ENCODE assay signal across 17 cellular contexts in genomic region chr22:20561882-20562281, GRCh38. TPM values are rescaled to one million over a fixed set of nuclear protein-coding genes. Genes with fewer than 3 reads are reported as not detected.
DNase-seq lines count a peak whose midpoint lies in the region; ATAC-seq and TF ChIP-seq lines count a peak whose summit lies in the region.
"Had no signal": no experiment of that assay in that cellular context is flagged by ENCODE, and none has a peak within 500 bp of the region (broad histone marks: within the 10 kb centered on the region; RNA-seq: fewer than 3 reads in every experiment).

No MANE protein-coding gene starts in this region.

- peak overlapping the region; percentile 30 for H3K27ac Mint-ChIP-seq in activated CD8-positive, alpha-beta T cell treated with anti-CD3 and anti-CD28 coated beads, Interleukin-2, amount 10 ng/mL, durations not matched to agents 7 days and 5 days
- no peak overlapping the region for H3K27ac Mint-ChIP-seq in activated CD8-positive, alpha-beta T cell treated with anti-CD3 and anti-CD28 coated beads for 36 hours
- peak overlapping the region; percentile 72 for H3K27ac Mint-ChIP-seq in CD8-positive, alpha-beta T cell
- peak overlapping the region; percentile 59 to 79 for H3K27ac Mint-ChIP-seq in effector memory CD8-positive, alpha-beta T cell

- intact Hi-C loops in activated CD8-positive, alpha-beta T cell treated with anti-CD3 and anti-CD28 coated beads for 36 hours (cut with micrococcal nuclease), result no loop called here
- intact Hi-C loops in CD8-positive, alpha-beta T cell (cut with DNase I, micrococcal nuclease), result no loop called here

- no peaks in the 10 kb centered on the region for H3K27me3 ChIP-seq in CD8-positive, alpha-beta T cell (ENCODE audit: insufficient read depth, low read length)
- no peaks in the 10 kb centered on the region for H3K27me3 ChIP-seq in osteoblast (ENCODE audit: insufficient read depth, low read length)
- H3K27me3 ChIP-seq: BE2C, SJSA1 had no signal

- H3K4me1 Mint-ChIP-seq in activated CD8-positive, alpha-beta T cell treated with anti-CD3 and anti-CD28 coated beads, Interleukin-2, amount 10 ng/mL, durations not matched to agents 7 days and 5 days (ENCODE audit: low read depth), result peaks cover 79% of the 10 kb centered on the region
- peaks cover 69% of the 10 kb centered on the region for H3K4me1 Mint-ChIP-seq in activated CD8-positive, alpha-beta T cell treated with anti-CD3 and anti-CD28 coated beads for 36 hours (ENCODE audit: low read depth)
- peaks cover 78% of the 10 kb centered on the region for H3K4me1 Mint-ChIP-seq in CD8-positive, alpha-beta T cell (ENCODE audit: low read depth)
- peaks cover 65 to 74% of the 10 kb centered on the region in 2 donors for H3K4me1 Mint-ChIP-seq in effector memory CD8-positive, alpha-beta T cell (ENCODE audit: low read depth in 2 of 2)

- peaks cover 24% of the 10 kb centered on the region for H4K20me1 ChIP-seq in osteoblast (ENCODE audit: insufficient read depth, low read length)

- CTCF ChIA-PET in activated CD8-positive, alpha-beta T cell treated with anti-CD3 and anti-CD28 coated beads, Interleukin-2, amount 10 ng/mL, durations not matched to agents 7 days and 5 days (lab: Charles Lee), result interaction anchor here (1.2 to 14.1 kb wide), 3 partner anchors 10 to 45 kb away, joined by 4 to 465 read pairs (median 48); no protein-coding TSS in a partner anchor
- CTCF ChIA-PET in activated CD8-positive, alpha-beta T cell treated with anti-CD3 and anti-CD28 coated beads for 36 hours (lab: Charles Lee), result interaction anchor here (0.9 to 12.5 kb wide), 3 partner anchors 9 to 143 kb away, joined by 3 to 234 read pairs (median 4); no protein-coding TSS in a partner anchor
- CTCF ChIA-PET in CD8-positive, alpha-beta T cell (lab: Charles Lee), result interaction anchor here (1.3 to 16.0 kb wide), 7 partner anchors 11 to 105 kb away, joined by 3 to 382 read pairs (median 26); partner anchors contain the start of gene MED15

- no peak for DNase-seq in activated CD8-positive, alpha-beta T cell treated with anti-CD3 and anti-CD28 coated beads, Interleukin-2, amount 10 ng/mL, durations not matched to agents 7 days and 5 days
- DNase-seq in activated CD8-positive, alpha-beta T cell treated with anti-CD3 and anti-CD28 coated beads for 36 hours, result no peak
- no peak for DNase-seq in CD8-positive, alpha-beta T cell
- no peak for DNase-seq in effector memory CD8-positive, alpha-beta T cell
- DNase-seq in osteoblast (ENCODE audit: insufficient read length, low spot score, missing footprints) (no peak), inferior parietal cortex (ENCODE audit: extremely low spot score) (no peak)
- DNase-seq: BE2C, DMS79, MV-4-11, NCI-H1417, NCI-H187, NCI-H226, NCI-H524 had no signal

- H3K4me3 ChIP-seq in CD8-positive, alpha-beta T cell (ENCODE audit: low read depth, low read length), result no peak overlapping the region
- no peak overlapping the region for H3K4me3 ChIP-seq in osteoblast (ENCODE audit: insufficient read depth, low read length)
- H3K4me3 ChIP-seq: SJSA1 had no signal

- peaks cover 65% of the 10 kb centered on the region for H3K4me1 ChIP-seq in CD8-positive, alpha-beta T cell (ENCODE audit: insufficient read depth, low read length)
- H3K4me1 ChIP-seq in osteoblast (ENCODE audit: insufficient read depth, low read length), result peaks cover 10% of the 10 kb centered on the region

- H3K36me3 ChIP-seq in CD8-positive, alpha-beta T cell (ENCODE audit: insufficient read depth, low read length), result peaks cover 18% of the 10 kb centered on the region
- peaks cover 68% of the 10 kb centered on the region for H3K36me3 ChIP-seq in osteoblast (ENCODE audit: insufficient read depth, low read length)

- peaks cover 87% of the 10 kb centered on the region for H3K36me3 Mint-ChIP-seq in activated CD8-positive, alpha-beta T cell treated with anti-CD3 and anti-CD28 coated beads, Interleukin-2, amount 10 ng/mL, durations not matched to agents 7 days and 5 days (ENCODE audit: low read depth)
- peaks cover 79% of the 10 kb centered on the region for H3K36me3 Mint-ChIP-seq in activated CD8-positive, alpha-beta T cell treated with anti-CD3 and anti-CD28 coated beads for 36 hours (ENCODE audit: low read depth)
- H3K36me3 Mint-ChIP-seq in CD8-positive, alpha-beta T cell, result peaks cover 74% of the 10 kb centered on the region
- H3K36me3 Mint-ChIP-seq in effector memory CD8-positive, alpha-beta T cell (ENCODE audit: insufficient read depth), result peaks cover 75% of the 10 kb centered on the region

- POLR2A ChIA-PET in activated CD8-positive, alpha-beta T cell treated with anti-CD3 and anti-CD28 coated beads, Interleukin-2, amount 10 ng/mL, durations not matched to agents 7 days and 5 days (lab: Charles Lee), result interaction anchor here (0.7 to 2.0 kb wide), 2 partner anchors 54 to 454 kb away, joined by 3 to 5 read pairs; partner anchors contain the start of gene MED15
- POLR2A ChIA-PET in activated CD8-positive, alpha-beta T cell treated with anti-CD3 and anti-CD28 coated beads for 36 hours (lab: Charles Lee), result interaction anchor here (0.6 to 2.9 kb wide), 3 partner anchors 10 to 449 kb away, joined by 3 to 10 read pairs (median 4); partner anchors contain the start of gene MED15
- POLR2A ChIA-PET in CD8-positive, alpha-beta T cell (lab: Charles Lee), result interaction anchor here (1.3 kb wide), 1 partner anchor 12 kb away, joined by 5 read pairs; no protein-coding TSS in a partner anchor

- H3K79me2 ChIP-seq in osteoblast (ENCODE audit: insufficient read depth, low read length), result peaks cover 71% of the 10 kb centered on the region

- H3K4me3 Mint-ChIP-seq in activated CD8-positive, alpha-beta T cell treated with anti-CD3 and anti-CD28 coated beads, Interleukin-2, amount 10 ng/mL, durations not matched to agents 7 days and 5 days, result no peak overlapping the region
- H3K4me3 Mint-ChIP-seq in activated CD8-positive, alpha-beta T cell treated with anti-CD3 and anti-CD28 coated beads for 36 hours, result no peak overlapping the region
- H3K4me3 Mint-ChIP-seq in CD8-positive, alpha-beta T cell, result no peak overlapping the region
- H3K4me3 Mint-ChIP-seq in effector memory CD8-positive, alpha-beta T cell, result no peak overlapping the region

- no peak overlapping the region for H3K27ac ChIP-seq in CD8-positive, alpha-beta T cell (ENCODE audit: low read depth, low read length)
- H3K27ac ChIP-seq in osteoblast (ENCODE audit: low read depth, low read length), result peak overlapping the region; percentile 10
- H3K27ac ChIP-seq: SJSA1 had no signal

- peaks cover 10% of the 10 kb centered on the region for H3K9me3 Mint-ChIP-seq in activated CD8-positive, alpha-beta T cell treated with anti-CD3 and anti-CD28 coated beads, Interleukin-2, amount 10 ng/mL, durations not matched to agents 7 days and 5 days (ENCODE audit: insufficient read depth)
- H3K9me3 Mint-ChIP-seq in activated CD8-positive, alpha-beta T cell treated with anti-CD3 and anti-CD28 coated beads for 36 hours, result peaks cover 10% of the 10 kb centered on the region
- peaks cover 9% of the 10 kb centered on the region for H3K9me3 Mint-ChIP-seq in CD8-positive, alpha-beta T cell
- H3K9me3 Mint-ChIP-seq in effector memory CD8-positive, alpha-beta T cell, result peaks cover 4 to 10% of the 10 kb centered on the region in 2 donors

- ATAC-seq in activated CD8-positive, alpha-beta T cell treated with anti-CD3 and anti-CD28 coated beads, Interleukin-2, amount 10 ng/mL, durations not matched to agents 7 days and 5 days, result no peak
- ATAC-seq in activated CD8-positive, alpha-beta T cell treated with anti-CD3 and anti-CD28 coated beads for 36 hours, result no peak
- no peak for ATAC-seq in CD8-positive, alpha-beta T cell
- ATAC-seq in effector memory CD8-positive, alpha-beta T cell (replicated peaks), result no peak
- ATAC-seq in GM18873 (IDR thresholded peaks at IDR 0.05; ENCODE audit: low FRiP score, unreplicated experiment), result no peak
- ATAC-seq in GM19455 (IDR thresholded peaks at IDR 0.05; ENCODE audit: unreplicated experiment), result no peak
- ATAC-seq: HepG2 had no signal

- H3K9me3 ChIP-seq in CD8-positive, alpha-beta T cell (ENCODE audit: low read length), result no peaks in the 10 kb centered on the region
- no peaks in the 10 kb centered on the region for H3K9me3 ChIP-seq in osteoblast (ENCODE audit: low read depth, low read length)
- H3K9me3 ChIP-seq: SJSA1 had no signal

- H2AFZ ChIP-seq in osteoblast (ENCODE audit: low read length), result no peak overlapping the region

- no peak overlapping the region for H3K4me2 ChIP-seq in osteoblast (ENCODE audit: insufficient read depth, low read length)

- no peak for TF ChIP-seq CTCF in activated CD8-positive, alpha-beta T cell treated with anti-CD3 and anti-CD28 coated beads for 36 hours (IDR thresholded peaks at IDR 0.05)
- no peak for TF ChIP-seq CTCF in CD8-positive, alpha-beta T cell (IDR thresholded peaks at IDR 0.05)
- TF ChIP-seq CTCF in osteoblast (IDR thresholded peaks at IDR 0.05; ENCODE audit: extremely low read depth, low read depth, low read length), result no peak

- H3K27me3 Mint-ChIP-seq in activated CD8-positive, alpha-beta T cell treated with anti-CD3 and anti-CD28 coated beads, Interleukin-2, amount 10 ng/mL, durations not matched to agents 7 days and 5 days (ENCODE audit: low read depth), result no peaks in the 10 kb centered on the region
- H3K27me3 Mint-ChIP-seq in activated CD8-positive, alpha-beta T cell treated with anti-CD3 and anti-CD28 coated beads for 36 hours, result no peaks in the 10 kb centered on the region
- no peaks in the 10 kb centered on the region for H3K27me3 Mint-ChIP-seq in CD8-positive, alpha-beta T cell (ENCODE audit: low read depth)
- H3K27me3 Mint-ChIP-seq in effector memory CD8-positive, alpha-beta T cell, result no peaks in the 10 kb centered on the region

RNA-seq across cellular contexts. Expression of gene MED15, which starts 54.5 kb away (rescaled TPM):
- 100 to 1,000 TPM; 155 to 161 TPM for total RNA-seq in activated CD8-positive, alpha-beta T cell treated with anti-CD3 and anti-CD28 coated beads, Interleukin-2, amount 10 ng/mL, durations not matched to agents 7 days and 5 days
- total RNA-seq in activated CD8-positive, alpha-beta T cell treated with anti-CD3 and anti-CD28 coated beads for 36 hours, result 100 to 1,000 TPM; 110 to 118 TPM
- 100 to 1,000 TPM; 316 TPM for total RNA-seq in CD8-positive, alpha-beta T cell
- 36.9 and 49.8 TPM in 2 replicates for total RNA-seq in osteoblast
